Comparison of ENCODE assay signal across 8 cellular contexts in the genomic region with DNA sequence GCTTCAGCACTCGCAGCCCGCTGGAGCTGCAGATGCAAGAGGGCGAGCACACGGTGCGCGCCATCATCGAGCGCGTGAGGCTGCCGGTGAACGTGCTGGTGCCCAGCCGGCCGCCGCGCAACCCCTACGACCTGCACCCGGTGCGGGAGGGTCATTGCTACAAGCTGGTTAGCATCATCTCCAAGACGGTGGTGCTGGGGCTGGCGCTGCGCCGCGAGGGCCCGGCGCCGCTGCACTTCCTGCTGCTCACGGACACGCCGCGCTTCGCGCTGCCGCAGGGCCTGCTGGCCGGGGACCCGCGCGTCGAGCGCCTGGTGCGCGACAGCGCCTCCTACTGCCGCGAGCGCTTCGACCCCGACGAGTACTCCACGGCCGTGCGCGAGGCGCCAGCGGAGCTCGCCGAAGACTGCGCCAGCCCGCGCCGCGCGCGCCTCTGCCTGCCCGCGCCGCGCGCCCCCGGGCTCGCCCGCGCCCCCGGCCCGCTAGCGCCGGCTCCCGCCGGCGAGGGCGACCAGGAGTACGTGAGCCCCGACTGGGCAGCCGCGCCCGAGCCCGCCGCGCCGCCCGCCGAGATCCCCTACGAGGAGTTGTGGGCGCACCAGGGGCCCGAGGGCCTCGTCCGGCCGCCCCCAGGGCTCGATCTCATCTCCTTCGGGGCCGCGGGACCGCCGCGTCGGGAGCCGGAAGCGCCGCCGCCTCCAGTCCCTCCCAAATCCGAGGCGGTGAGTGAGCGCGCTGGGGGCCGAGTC. TPM values are rescaled to one million over a fixed set of nuclear protein-coding genes. Genes with fewer than 3 reads are reported as not detected.
DNase-seq lines count a peak whose midpoint lies in the region; ATAC-seq, FAIRE-seq and TF ChIP-seq lines count a peak whose summit lies in the region.

No MANE protein-coding gene starts in this region.

- no peak overlapping the region for H3K9ac ChIP-seq in parathyroid adenoma

- peaks cover 6% of the 10 kb centered on the region for H3K4me1 Mint-ChIP-seq in activated T-helper 17 cell treated with anti-CD3 and anti-CD28 coated beads, Interleukin-2, amount 50 U/mL, for 72 hours

- peaks cover 0 to 19% of the 10 kb centered on the region in 2 donors for H3K36me3 ChIP-seq in gastroesophageal sphincter
- H3K36me3 ChIP-seq in parathyroid adenoma (ENCODE audit: control insufficient read depth, insufficient read depth, low read length): no peaks in the 10 kb centered on the region
- peaks cover 0 to 27% (median 0%) of the 10 kb centered on the region in 3 donors for H3K36me3 ChIP-seq in tibial nerve

- peaks cover 7% of the 10 kb centered on the region for H3K27me3 Mint-ChIP-seq in activated T-helper 17 cell treated with anti-CD3 and anti-CD28 coated beads, Interleukin-2, amount 50 U/mL, for 72 hours

- TF ChIP-seq EP300 in gastroesophageal sphincter (IDR thresholded peaks at IDR 0.05): no peak
- no peak for TF ChIP-seq EP300 in tibial nerve (IDR thresholded peaks at IDR 0.05)

- no peak for FAIRE-seq in H54 (lab: Jason Lieb, UNC)

- H3K36me3 Mint-ChIP-seq in activated T-helper 17 cell treated with anti-CD3 and anti-CD28 coated beads, Interleukin-2, amount 50 U/mL, for 72 hours (ENCODE audit: low read depth): no peaks in the 10 kb centered on the region

- H3K27ac Mint-ChIP-seq in activated T-helper 17 cell treated with anti-CD3 and anti-CD28 coated beads, Interleukin-2, amount 50 U/mL, for 72 hours: peak overlapping the region; percentile 66

- TF ChIP-seq CTCF in GM12865 (IDR thresholded peaks at IDR 0.05; ENCODE audit: insufficient read depth, low read depth, low read length, missing control alignments) (peak; percentile 59), gastroesophageal sphincter (IDR thresholded peaks at IDR 0.05) (peak in 3 of 4 experiments; percentile 78 to 79 (median 79)), parathyroid adenoma (IDR thresholded peaks at IDR 0.05) (no peak), tibial nerve (IDR thresholded peaks at IDR 0.05) (peak; percentile 53 to 85 (median 76))

- H3K4me2 ChIP-seq in parathyroid adenoma (ENCODE audit: low read length): no peak overlapping the region

- H3K4me3 ChIP-seq in GM12865 (ENCODE audit: low read depth, low read length) (peak overlapping the region; percentile 39), gastroesophageal sphincter (peak overlapping the region; percentile 64 to 72), parathyroid adenoma (ENCODE audit: low read depth, low read length) (no peak overlapping the region), tibial nerve (peak overlapping the region; percentile 55 to 80 (median 66))

- WGBS in gastroesophageal sphincter (ENCODE audit: low coverage in 1 of 2), 2 donors: no CpG with 5 or more reads among the region's 114 CpGs
- 3 to 5% methylated on average over 46 to 48 of the region's 114 CpGs for WGBS in tibial nerve, 2 donors

- H2AFZ ChIP-seq in parathyroid adenoma: no peak overlapping the region

- TF ChIP-seq POLR2A in gastroesophageal sphincter (IDR thresholded peaks at IDR 0.05): peak in 1 of 2 donors; percentile 11
- TF ChIP-seq POLR2A in tibial nerve (IDR thresholded peaks at IDR 0.05): no peak
- TF ChIP-seq POLR2A in H54 (IDR thresholded peaks at IDR 0.05; ENCODE audit: low read depth, low read length): no peak

- H3K9me3 ChIP-seq in gastroesophageal sphincter: no peaks in the 10 kb centered on the region
- no peaks in the 10 kb centered on the region for H3K9me3 ChIP-seq in parathyroid adenoma (ENCODE audit: control insufficient read depth, low read length)
- no peaks in the 10 kb centered on the region for H3K9me3 ChIP-seq in tibial nerve

- H3K4me3 Mint-ChIP-seq in activated T-helper 17 cell treated with anti-CD3 and anti-CD28 coated beads, Interleukin-2, amount 50 U/mL, for 72 hours: peak overlapping the region; percentile 70

- DNase-seq in GM12865 (ENCODE audit: low read depth) (peak; percentile 86), NCI-H774 (lab: John Stamatoyannopoulos, UW) (peak; percentile 73), tibial nerve (ENCODE audit: low spot score in 2 of 2) (peak; percentile 62 to 64), H54 (ENCODE audit: insufficient read length, low spot score) (no peak)

- H3K27me3 ChIP-seq in gastroesophageal sphincter (no peaks in the 10 kb centered on the region), parathyroid adenoma (ENCODE audit: control insufficient read depth, insufficient read depth, low read length) (no peaks in the 10 kb centered on the region), tibial nerve (peaks cover 0 to 4% of the 10 kb centered on the region in 2 donors)

- no peaks in the 10 kb centered on the region for H3K9me3 Mint-ChIP-seq in activated T-helper 17 cell treated with anti-CD3 and anti-CD28 coated beads, Interleukin-2, amount 50 U/mL, for 72 hours

- H3K79me2 ChIP-seq in parathyroid adenoma: peaks cover 28% of the 10 kb centered on the region

- H3K4me1 ChIP-seq in gastroesophageal sphincter (peaks cover 0 to 33% (median 6%) of the 10 kb centered on the region in 3 donors), parathyroid adenoma (peaks cover 72% of the 10 kb centered on the region), tibial nerve (peaks cover 0 to 20% (median 5%) of the 10 kb centered on the region in 4 donors)

- H3K27ac ChIP-seq in gastroesophageal sphincter (peak overlapping the region; percentile 15 to 86 (median 84)), parathyroid adenoma (peak overlapping the region; percentile 97), tibial nerve (peak overlapping the region; percentile 42 to 90 (median 84))

- ATAC-seq in HG02610 (IDR thresholded peaks at IDR 0.05; ENCODE audit: unreplicated experiment): peak; percentile 73
- ATAC-seq in activated T-helper 17 cell treated with anti-CD3 and anti-CD28 coated beads, Interleukin-2, amount 50 U/mL, for 72 hours (replicated peaks): peak; percentile 98
- ATAC-seq in gastroesophageal sphincter: peak; percentile 96

RNA-seq across cellular contexts. Expression of a gene that starts 11.8 kb away (rescaled TPM):
- total RNA-seq in activated T-helper 17 cell treated with anti-CD3 and anti-CD28 coated beads, Interleukin-2, amount 50 U/mL, for 72 hours: 1 to 10 TPM; 2.1 TPM
- total RNA-seq in gastroesophageal sphincter: 1 to 10 TPM; 1.8 to 5.5 (median 3.3) TPM
- total RNA-seq in tibial nerve: 1 to 10 TPM; 1.5 to 4.7 (median 3.2) TPM

RNA-seq across cellular contexts. Expression of a gene that starts 59.7 kb away (rescaled TPM):
- 100 to 1,000 TPM in 1 of 2 donors, 10 to 100 TPM in 1; 95.0 to 141 TPM for total RNA-seq in activated T-helper 17 cell treated with anti-CD3 and anti-CD28 coated beads, Interleukin-2, amount 50 U/mL, for 72 hours
- total RNA-seq in gastroesophageal sphincter: 100 to 1,000 TPM; 154 to 277 (median 186) TPM
- total RNA-seq in tibial nerve: 100 to 1,000 TPM in 2 of 4 donors, 10 to 100 TPM in 2; 91.8 to 115 (median 104) TPM
